Comparison of ENCODE assay signal across 23 cellular contexts in the genomic region with DNA sequence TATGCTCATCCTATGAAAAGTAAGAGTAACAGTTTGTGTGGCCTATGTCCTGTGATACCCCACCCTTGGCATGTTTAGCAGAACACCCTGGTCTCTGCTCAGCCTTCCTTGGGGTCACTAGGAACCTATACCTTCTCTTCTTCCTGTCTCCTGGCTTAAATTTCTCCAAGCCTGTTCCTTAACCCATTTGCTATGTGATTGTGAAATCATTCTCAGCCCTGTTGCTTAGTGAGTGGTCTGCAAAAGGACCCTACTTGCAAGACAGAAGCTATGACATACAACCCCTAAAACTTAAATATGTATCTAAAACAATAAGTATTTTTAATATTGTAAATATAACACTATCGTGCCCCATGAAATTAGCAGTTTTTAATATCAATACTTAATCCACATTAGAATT.
DNase-seq lines count a peak whose midpoint lies in the region; ATAC-seq, FAIRE-seq and TF ChIP-seq lines count a peak whose summit lies in the region.
"Had no signal": no experiment of that assay in that cellular context is flagged by ENCODE, and none has a peak within 500 bp of the region (broad histone marks: within the 10 kb centered on the region; RNA-seq: fewer than 3 reads in every experiment).

No MANE protein-coding gene starts in this region.

- no peaks in the 10 kb centered on the region for H3K9me1 ChIP-seq in K562 (ENCODE audit: control insufficient read depth, insufficient read depth, low read length)

- 37% methylated on average over 1 of the region's 1 CpG for WGBS in HepG2 (ENCODE audit: low lambda C conversion rate)
- 70% methylated on average over 1 of the region's 1 CpG for WGBS in right lobe of liver (ENCODE audit: insufficient coverage, low coverage, low lambda C conversion rate, missing lambda C conversion rate)
- WGBS in K562 (ENCODE audit: insufficient coverage, low coverage, missing lambda C conversion rate) = 24% methylated on average over 1 of the region's 1 CpG

- H3K4me1 Mint-ChIP-seq in progenitor cell of endocrine pancreas (ENCODE audit: low read depth) = peaks cover 2% of the 10 kb centered on the region
- peaks cover 3% of the 10 kb centered on the region for H3K4me1 Mint-ChIP-seq in activated CD4-positive, alpha-beta T cell treated with anti-CD3 and anti-CD28 coated beads, Interleukin-2, amount 10 ng/mL, durations not matched to agents 24 days and 14 days
- H3K4me1 Mint-ChIP-seq in CD8-positive, alpha-beta T cell (ENCODE audit: low read depth) = peaks cover 3% of the 10 kb centered on the region
- H3K4me1 Mint-ChIP-seq: B cell; CD8-positive, alpha-beta memory T cell had no signal

- H3K36me3 ChIP-seq in HepG2 (replicated peaks in 1 of 2; ENCODE audit: control insufficient read depth in 1 of 2, insufficient read depth in 2 of 2, low read length in 2 of 2) (no peaks in the 10 kb centered on the region), right lobe of liver (no peaks in the 10 kb centered on the region), K562 (ENCODE audit: control insufficient read depth, insufficient read depth, low read length) (no peaks in the 10 kb centered on the region)
- no peaks in the 10 kb centered on the region for H3K36me3 ChIP-seq in CD8-positive, alpha-beta T cell (ENCODE audit: insufficient read depth, low read length)
- H3K36me3 ChIP-seq: BLaER1 had no signal

- no peaks in the 10 kb centered on the region for H3K27me3 ChIP-seq in HepG2 (ENCODE audit: control insufficient read depth in 1 of 2, insufficient read depth in 2 of 2, low read length in 2 of 2)
- H3K27me3 ChIP-seq in right lobe of liver = no peaks in the 10 kb centered on the region
- no peaks in the 10 kb centered on the region for H3K27me3 ChIP-seq in K562 (ENCODE audit: control insufficient read depth in 2 of 2, insufficient read depth in 2 of 2, low read length in 2 of 2)
- H3K27me3 ChIP-seq in CD8-positive, alpha-beta T cell (ENCODE audit: insufficient read depth, low read length) = no peaks in the 10 kb centered on the region
- H3K27me3 ChIP-seq: BLaER1 had no signal

- H3K79me2 ChIP-seq in HepG2 (ENCODE audit: insufficient read depth, low read length) = no peaks in the 10 kb centered on the region
- no peaks in the 10 kb centered on the region for H3K79me2 ChIP-seq in K562 (ENCODE audit: control insufficient read depth, insufficient read depth, low read length)

- no peaks in the 10 kb centered on the region for H3K27me3 Mint-ChIP-seq in progenitor cell of endocrine pancreas
- H3K27me3 Mint-ChIP-seq in activated CD4-positive, alpha-beta T cell treated with anti-CD3 and anti-CD28 coated beads, Interleukin-2, amount 10 ng/mL, durations not matched to agents 24 days and 14 days = no peaks in the 10 kb centered on the region
- H3K27me3 Mint-ChIP-seq in CD8-positive, alpha-beta T cell (ENCODE audit: low read depth) = no peaks in the 10 kb centered on the region
- H3K27me3 Mint-ChIP-seq: B cell; CD8-positive, alpha-beta memory T cell had no signal

- BruUV-seq in HepG2 (replicated peaks; lab: Mats Ljungman, UMichigan) = no TSS peak
- BruUV-seq in K562 (replicated peaks; lab: Mats Ljungman, UMichigan) = no TSS peak

- H3K4me2 ChIP-seq in HepG2 (ENCODE audit: low read depth, low read length) (no peak overlapping the region), K562 (ENCODE audit: insufficient read depth, low read length) (no peak overlapping the region)
- H3K4me2 ChIP-seq: BLaER1 had no signal

- no peak for FAIRE-seq in HepG2 (lab: Jason Lieb, UNC)
- no peak for FAIRE-seq in K562 (lab: Jason Lieb, UNC)
- FAIRE-seq: A204.1, D721Med, GM12878 had no signal

- DNase-seq in HepG2 (ENCODE audit: low spot score) (no peak), right lobe of liver (no peak), K562 (ENCODE audit: extremely low read depth in 1 of 4, low spot score in 3 of 4) (no peak), progenitor cell of endocrine pancreas (ENCODE audit: low spot score, unreplicated experiment) (no peak), amniotic stem cell (lab: John Stamatoyannopoulos, UW) (no peak)
- no peak for DNase-seq in activated CD4-positive, alpha-beta T cell treated with anti-CD3 and anti-CD28 coated beads, Interleukin-2, amount 10 ng/mL, durations not matched to agents 24 days and 14 days
- no peak for DNase-seq in CD8-positive, alpha-beta T cell
- DNase-seq: CD4-positive, CD25-positive, alpha-beta regulatory T cell; CD8-positive, alpha-beta memory T cell; DMS 273 treated with DMSO at 0.1 percent for 48 hours; DMS79; EL; GDM1; GOT3; H7 had no signal

- CTCF ChIA-PET in HepG2 (lab: Yijun Ruan, JAX; ENCODE audit: low intra/inter-chr PET ratio, low total read pairs) = no interaction called here
- CTCF ChIA-PET in K562 (lab: Yijun Ruan, JAX; ENCODE audit: low intra/inter-chr PET ratio) = no interaction called here
- CTCF ChIA-PET in CD8-positive, alpha-beta T cell (lab: Charles Lee) = no interaction called here

- POLR2A ChIA-PET in HepG2 (lab: Yijun Ruan, JAX) = no interaction called here
- POLR2A ChIA-PET in K562 (lab: Yijun Ruan, JAX) = no interaction called here
- POLR2A ChIA-PET in CD8-positive, alpha-beta T cell (lab: Charles Lee) = no interaction called here

- no peak for TF ChIP-seq CTCF in HepG2 (CRISPR knock-in tag; IDR thresholded peaks at IDR 0.05)
- no peak for TF ChIP-seq CTCF in right lobe of liver (IDR thresholded peaks at IDR 0.05)
- TF ChIP-seq CTCF in K562 (IDR thresholded peaks at IDR 0.05 in 2 of 3, conservative IDR thresholded peaks at IDR 0.05 in 1 of 3; ENCODE audit: insufficient read depth in 2 of 3, low read depth in 1 of 3, low read length in 3 of 3) = no peak
- TF ChIP-seq CTCF in progenitor cell of endocrine pancreas (IDR thresholded peaks at IDR 0.05; ENCODE audit: unreplicated experiment) = no peak
- TF ChIP-seq CTCF in CD8-positive, alpha-beta T cell (IDR thresholded peaks at IDR 0.05) = no peak

- H3K4me1 ChIP-seq in HepG2 (ENCODE audit: insufficient read depth, low read length) (no peaks in the 10 kb centered on the region), right lobe of liver (no peaks in the 10 kb centered on the region), K562 (replicated peaks in 1 of 2; ENCODE audit: control insufficient read depth in 2 of 2, insufficient read depth in 2 of 2, low read length in 2 of 2) (peaks cover 0 to 3% of the 10 kb centered on the region in 2 experiments; a peak in 2 of 5 replicates)
- H3K4me1 ChIP-seq in CD8-positive, alpha-beta T cell (ENCODE audit: insufficient read depth, low read length) = no peaks in the 10 kb centered on the region
- H3K4me1 ChIP-seq: BLaER1 had no signal

- no peaks in the 10 kb centered on the region for H3K36me3 Mint-ChIP-seq in progenitor cell of endocrine pancreas (ENCODE audit: insufficient read depth)
- peaks cover 6% of the 10 kb centered on the region for H3K36me3 Mint-ChIP-seq in activated CD4-positive, alpha-beta T cell treated with anti-CD3 and anti-CD28 coated beads, Interleukin-2, amount 10 ng/mL, durations not matched to agents 24 days and 14 days (ENCODE audit: low read depth)
- no peaks in the 10 kb centered on the region for H3K36me3 Mint-ChIP-seq in CD8-positive, alpha-beta T cell
- H3K36me3 Mint-ChIP-seq: CD8-positive, alpha-beta memory T cell had no signal

- TF ChIP-seq EP300 in HepG2 (IDR thresholded peaks at IDR 0.05; ENCODE audit: low read depth in 2 of 2, low read length in 2 of 2) = no peak
- no peak for TF ChIP-seq EP300 in HepG2 (CRISPR knock-in tag; IDR thresholded peaks at IDR 0.05; ENCODE audit: borderline replicate concordance)
- TF ChIP-seq EP300 in K562 (IDR thresholded peaks at IDR 0.05; ENCODE audit: low read length) = no peak

- no peak overlapping the region for H3K9ac ChIP-seq in HepG2 (ENCODE audit: insufficient read depth, low read depth, low read length)
- H3K9ac ChIP-seq in K562 (ENCODE audit: insufficient read depth in 1 of 2, low read depth in 2 of 2, low read length in 2 of 2) = no peak overlapping the region
- H3K9ac ChIP-seq: BLaER1 had no signal

- no peak for ATAC-seq in HepG2
- no peak for ATAC-seq in right lobe of liver
- ATAC-seq in K562 = no peak
- no peak for ATAC-seq in CD8-positive, alpha-beta T cell
- ATAC-seq: GM12878, HCT116 had no signal

- peaks cover 4% of the 10 kb centered on the region; the same call in 1 of the 2 replicates for H3K9me3 ChIP-seq in HepG2 (ENCODE audit: low read length)
- no peaks in the 10 kb centered on the region for H3K9me3 ChIP-seq in right lobe of liver
- no peaks in the 10 kb centered on the region for H3K9me3 ChIP-seq in K562 (replicated peaks; ENCODE audit: control insufficient read depth, insufficient read depth, low read depth, low read length)
- no peaks in the 10 kb centered on the region for H3K9me3 ChIP-seq in CD8-positive, alpha-beta T cell (ENCODE audit: low read length)
- H3K9me3 ChIP-seq: BLaER1 had no signal

- in situ Hi-C loops in HepG2 (cut with HindIII; ENCODE audit: extremely low pct_ligation_motif_present, low pct_unique_long_range_greater_than_20kb) (no loop called here), K562 (cut with MboI) (no loop called here)

- no peak overlapping the region for H3K27ac ChIP-seq in HepG2 (ENCODE audit: extremely low read length, insufficient read depth, low read length)
- no peak overlapping the region for H3K27ac ChIP-seq in right lobe of liver
- H3K27ac ChIP-seq in K562 (ENCODE audit: extremely low read depth, low read depth, low read length) = no peak overlapping the region
- no peak overlapping the region for H3K27ac ChIP-seq in CD8-positive, alpha-beta T cell (ENCODE audit: low read depth, low read length)
- H3K27ac ChIP-seq: 22Rv1, BLaER1, C4-2B had no signal

- H3K4me3 ChIP-seq in HepG2 (replicated peaks in 1 of 3; ENCODE audit: insufficient read depth in 1 of 3, low read depth in 2 of 3, low read length in 3 of 3) = no peak overlapping the region
- no peak overlapping the region for H3K4me3 ChIP-seq in right lobe of liver
- H3K4me3 ChIP-seq in K562 = no peak overlapping the region
- H3K4me3 ChIP-seq in CD8-positive, alpha-beta T cell (ENCODE audit: low read depth, low read length) = no peak overlapping the region
- H3K4me3 ChIP-seq: BLaER1, GM12878 had no signal

- H3K27ac Mint-ChIP-seq in progenitor cell of endocrine pancreas = peak overlapping the region; percentile 59
- H3K27ac Mint-ChIP-seq in activated CD4-positive, alpha-beta T cell treated with anti-CD3 and anti-CD28 coated beads, Interleukin-2, amount 10 ng/mL, durations not matched to agents 24 days and 14 days = no peak overlapping the region
- no peak overlapping the region for H3K27ac Mint-ChIP-seq in CD8-positive, alpha-beta T cell
- H3K27ac Mint-ChIP-seq: B cell; CD8-positive, alpha-beta memory T cell had no signal

- H2AFZ ChIP-seq in HepG2 (ENCODE audit: low read length) (no peak overlapping the region), K562 (ENCODE audit: low read depth, low read length) (no peak overlapping the region)

- TF ChIP-seq RAD21 in HepG2 (CRISPR knock-in tag; IDR thresholded peaks at IDR 0.05) (no peak), K562 (CRISPR knock-in tag; conservative IDR thresholded peaks at IDR 0.05 in 1 of 2, IDR thresholded peaks at IDR 0.05 in 1 of 2) (no peak)

- TF ChIP-seq POLR2A in HepG2 (IDR thresholded peaks at IDR 0.05; ENCODE audit: insufficient read depth in 1 of 2, low read depth in 2 of 2, low read length in 2 of 2) (no peak), right lobe of liver (IDR thresholded peaks at IDR 0.05) (no peak), K562 (conservative IDR thresholded peaks at IDR 0.05) (no peak)

- H3K9me3 Mint-ChIP-seq in progenitor cell of endocrine pancreas (ENCODE audit: low read depth) = no peaks in the 10 kb centered on the region
- H3K9me3 Mint-ChIP-seq in activated CD4-positive, alpha-beta T cell treated with anti-CD3 and anti-CD28 coated beads, Interleukin-2, amount 10 ng/mL, durations not matched to agents 24 days and 14 days = peaks cover 12% of the 10 kb centered on the region
- H3K9me3 Mint-ChIP-seq in CD8-positive, alpha-beta T cell = peaks cover 2% of the 10 kb centered on the region

- intact Hi-C loops in HepG2 (cut with micrococcal nuclease; ENCODE audit: unreplicated experiment) (no loop called here), right lobe of liver (cut with DNase I) (no loop called here), K562 (cut with micrococcal nuclease) (no loop called here)
- intact Hi-C loops in activated CD4-positive, alpha-beta T cell treated with anti-CD3 and anti-CD28 coated beads, Interleukin-2, amount 10 ng/mL, durations not matched to agents 24 days and 14 days (cut with micrococcal nuclease) = no loop called here
- intact Hi-C loops in CD8-positive, alpha-beta T cell (cut with DNase I, micrococcal nuclease) = no loop called here

- H4K20me1 ChIP-seq in HepG2 (ENCODE audit: insufficient read depth, low read length) (no peaks in the 10 kb centered on the region), K562 (replicated peaks; ENCODE audit: control insufficient read depth, insufficient read depth, low read length) (no peaks in the 10 kb centered on the region)
- H4K20me1 ChIP-seq: BLaER1 had no signal

- no peak overlapping the region for H3K4me3 Mint-ChIP-seq in progenitor cell of endocrine pancreas (ENCODE audit: low read depth)
- H3K4me3 Mint-ChIP-seq in activated CD4-positive, alpha-beta T cell treated with anti-CD3 and anti-CD28 coated beads, Interleukin-2, amount 10 ng/mL, durations not matched to agents 24 days and 14 days = no peak overlapping the region
- H3K4me3 Mint-ChIP-seq in CD8-positive, alpha-beta T cell = no peak overlapping the region
- H3K4me3 Mint-ChIP-seq: B cell; CD4-positive, CD25-positive, alpha-beta regulatory T cell; CD8-positive, alpha-beta memory T cell had no signal
